17 cellular contexts compared by ENCODE assay signal in the genomic region with DNA sequence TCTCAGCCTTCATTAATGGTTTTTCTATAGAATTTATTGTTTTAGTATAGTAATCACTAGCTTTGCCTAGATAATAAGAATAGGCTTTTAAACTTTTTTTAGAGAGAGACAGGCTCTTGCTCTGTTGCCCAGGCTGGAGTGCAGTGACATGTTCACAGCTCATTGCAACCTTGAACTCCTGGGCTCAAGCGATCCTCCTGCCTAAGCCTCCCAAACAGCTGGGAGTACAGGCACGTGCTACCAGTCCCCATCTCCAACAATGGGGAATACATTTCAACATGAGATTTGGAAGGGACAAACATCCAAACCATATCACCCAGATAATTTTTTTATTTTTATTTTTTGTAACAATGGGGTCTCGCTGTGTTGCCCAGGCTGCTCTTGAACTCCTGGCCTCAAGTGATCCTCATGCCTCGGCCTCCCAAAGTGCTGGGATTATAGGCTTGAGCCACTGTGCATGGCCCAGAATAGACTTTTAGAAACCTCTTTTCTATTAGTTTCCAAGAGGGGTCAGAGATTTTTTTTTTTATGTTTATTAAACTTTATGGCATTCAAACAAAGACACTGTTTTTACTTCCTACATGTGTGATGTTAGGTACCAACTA. TPM values are rescaled to one million over a fixed set of nuclear protein-coding genes. Genes with fewer than 3 reads are reported as not detected.
DNase-seq lines count a peak whose midpoint lies in the region; ATAC-seq, FAIRE-seq and TF ChIP-seq lines count a peak whose summit lies in the region.
"Had no signal": no experiment of that assay in that cellular context is flagged by ENCODE, and none has a peak within 500 bp of the region (broad histone marks: within the 10 kb centered on the region; RNA-seq: fewer than 3 reads in every experiment).

No MANE protein-coding gene starts in this region.

- H3K27ac ChIP-seq in A549 = no peak overlapping the region
- H3K27ac ChIP-seq in HEK293 (ENCODE audit: extremely low read depth, low read depth, low read length) = no peak overlapping the region
- H3K27ac ChIP-seq: GM23248 had no signal

- no peak overlapping the region for H3K27ac Mint-ChIP-seq in activated naive CD4-positive, alpha-beta T cell treated with anti-CD3 and anti-CD28 coated beads, Interleukin-2, amount 50 U/mL, for 72 hours
- H3K27ac Mint-ChIP-seq: HFFc6 had no signal

- no peak for ATAC-seq in A549
- ATAC-seq in SK-N-SH treated with all-trans-retinoic acid at 6 μM for 48 hours = peak; percentile 15; the same call in 2 of the 3 replicates
- ATAC-seq in activated naive CD4-positive, alpha-beta T cell treated with anti-CD3 and anti-CD28 coated beads, Interleukin-2, amount 50 U/mL, for 72 hours = no peak

- TF ChIP-seq EP300 in A549 (IDR thresholded peaks at IDR 0.05) = no peak

- CTCF ChIA-PET in A549 (lab: Yijun Ruan, JAX) = interaction anchor here (0.6 to 11.5 kb wide), 23 partner anchors 8 to 582 kb away, joined by 3 to 138 read pairs (median 4); no protein-coding TSS in a partner anchor
- CTCF ChIA-PET in HEK293 (lab: Yijun Ruan, JAX) = interaction anchor here (0.6 to 2.3 kb wide), 28 partner anchors 9 to 612 kb away, joined by 3 to 38 read pairs (median 3); no protein-coding TSS in a partner anchor

- H3K4me1 ChIP-seq in A549 (peaks cover 29% of the 10 kb centered on the region), HEK293 (ENCODE audit: control insufficient read depth, insufficient read depth, low read length) (peaks cover 8% of the 10 kb centered on the region; the same call in 1 of the 2 replicates)

- H3K4me3 ChIP-seq in A549 (no peak overlapping the region), HEK293 (ENCODE audit: low read depth, low read length) (no peak overlapping the region)
- H3K4me3 ChIP-seq: GM23248 had no signal

- DNase-seq in A549 (ENCODE audit: low read depth in 1 of 2, low spot score in 1 of 2) (no peak), amniotic stem cell (lab: John Stamatoyannopoulos, UW) (no peak), HuH-7.5 (ENCODE audit: low spot score) (no peak)
- DNase-seq in activated naive CD4-positive, alpha-beta T cell treated with anti-CD3 and anti-CD28 coated beads, Interleukin-2, amount 50 U/mL, for 72 hours (ENCODE audit: low spot score in 2 of 2) = no peak
- DNase-seq: C1 segment of cervical spinal cord; Calu3; CD4-positive, alpha-beta memory T cell; DND-41; H7 had no signal

- H3K4me2 ChIP-seq in A549 = no peak overlapping the region

- H3K36me3 Mint-ChIP-seq in activated naive CD4-positive, alpha-beta T cell treated with anti-CD3 and anti-CD28 coated beads, Interleukin-2, amount 50 U/mL, for 72 hours = no peaks in the 10 kb centered on the region
- H3K36me3 Mint-ChIP-seq: CD4-positive, alpha-beta memory T cell had no signal

- 83% methylated on average over 4 of the region's 4 CpGs for WGBS in A549 (ENCODE audit: missing lambda C conversion rate)

- no peak for TF ChIP-seq CTCF in A549 (IDR thresholded peaks at IDR 0.05)
- TF ChIP-seq CTCF in HEK293 (tag by site-specific recombination; IDR thresholded peaks at IDR 0.05) = no peak

- no peak for TF ChIP-seq RAD21 in A549 (conservative IDR thresholded peaks at IDR 0.05 in 1 of 2, IDR thresholded peaks at IDR 0.05 in 1 of 2)

- H3K9me3 ChIP-seq in A549 (no peaks in the 10 kb centered on the region), HEK293 (ENCODE audit: control insufficient read depth, insufficient read depth, low read depth, low read length) (no peaks in the 10 kb centered on the region)

- TF ChIP-seq POLR2A in A549 (IDR thresholded peaks at IDR 0.05; ENCODE audit: low read length) = no peak

- POLR2A ChIA-PET in A549 (lab: Yijun Ruan, JAX) = interaction anchor here (0.9 to 1.0 kb wide), 2 partner anchors 170 to 172 kb away, joined by 3 to 7 read pairs; no protein-coding TSS in a partner anchor
- POLR2A ChIA-PET in HEK293 (lab: Yijun Ruan, JAX) = no interaction called here

- H3K9me3 Mint-ChIP-seq in activated naive CD4-positive, alpha-beta T cell treated with anti-CD3 and anti-CD28 coated beads, Interleukin-2, amount 50 U/mL, for 72 hours = no peaks in the 10 kb centered on the region
- H3K9me3 Mint-ChIP-seq: CD4-positive, alpha-beta memory T cell; HFFc6 had no signal

- FAIRE-seq in A549 (lab: Jason Lieb, UNC) = peak; percentile 49
- FAIRE-seq: GM12892, H1 had no signal

- H3K36me3 ChIP-seq in HEK293 (ENCODE audit: control insufficient read depth in 2 of 2, insufficient read depth in 1 of 2, low read length in 2 of 2) = no peaks in the 10 kb centered on the region

TF ChIP-seq in A549, 52 proteins besides CTCF, POLR2A, EP300 and RAD21 (continues in another document):
- no peak for TF ChIP-seq RFX5 (IDR thresholded peaks at IDR 0.05)
- TF ChIP-seq RARB (CRISPR knock-in tag; IDR thresholded peaks at IDR 0.05) = no peak
- TF ChIP-seq EHMT2 (IDR thresholded peaks at IDR 0.05; ENCODE audit: low read depth) = no peak
- TF ChIP-seq NFE2L2 (conservative IDR thresholded peaks at IDR 0.05; ENCODE audit: low read length) = no peak
- no peak for TF ChIP-seq ELK1 (IDR thresholded peaks at IDR 0.05; ENCODE audit: low read depth, low read length)
- TF ChIP-seq RNF2 (IDR thresholded peaks at IDR 0.05; ENCODE audit: borderline replicate concordance, low read depth) = no peak
- TF ChIP-seq NPAS2 (CRISPR knock-in tag; IDR thresholded peaks at IDR 0.05; ENCODE audit: borderline replicate concordance) = no peak
- TF ChIP-seq BHLHE40 (IDR thresholded peaks at IDR 0.05; ENCODE audit: low read depth, low read length) = no peak
- no peak for TF ChIP-seq HOXB13 (CRISPR knock-in tag; IDR thresholded peaks at IDR 0.05; ENCODE audit: low read depth)
- TF ChIP-seq CEBPB (IDR thresholded peaks at IDR 0.05) = no peak; a peak in 1 of 4 replicates

TF ChIP-seq in HEK293, 187 proteins besides CTCF, POLR2A, EP300 and RAD21:
- TF ChIP-seq ZNF121 (tag by site-specific recombination; IDR thresholded peaks at IDR 0.05) = 0 out of 2 replicates have a peak, but pooled peaks have one; percentile 42
- no peak for TF ChIP-seq YY2 (tag by site-specific recombination; IDR thresholded peaks at IDR 0.05)
- no peak for TF ChIP-seq ZNF404 (tag by site-specific recombination; IDR thresholded peaks at IDR 0.05)
- TF ChIP-seq, protein P1, sequence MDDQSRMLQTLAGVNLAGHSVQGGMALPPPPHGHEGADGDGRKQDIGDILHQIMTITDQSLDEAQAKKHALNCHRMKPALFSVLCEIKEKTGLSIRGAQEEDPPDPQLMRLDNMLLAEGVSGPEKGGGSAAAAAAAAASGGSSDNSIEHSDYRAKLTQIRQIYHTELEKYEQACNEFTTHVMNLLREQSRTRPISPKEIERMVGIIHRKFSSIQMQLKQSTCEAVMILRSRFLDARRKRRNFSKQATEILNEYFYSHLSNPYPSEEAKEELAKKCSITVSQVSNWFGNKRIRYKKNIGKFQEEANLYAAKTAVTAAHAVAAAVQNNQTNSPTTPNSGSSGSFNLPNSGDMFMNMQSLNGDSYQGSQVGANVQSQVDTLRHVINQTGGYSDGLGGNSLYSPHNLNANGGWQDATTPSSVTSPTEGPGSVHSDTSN (CRISPR knock-in tag; IDR thresholded peaks at IDR 0.05) = no peak
- no peak for TF ChIP-seq ZNF37A (tag by site-specific recombination; IDR thresholded peaks at IDR 0.05)
- no peak for TF ChIP-seq SCRT1 (tag by site-specific recombination; IDR thresholded peaks at IDR 0.05; ENCODE audit: borderline replicate concordance)
- TF ChIP-seq, protein P2, sequence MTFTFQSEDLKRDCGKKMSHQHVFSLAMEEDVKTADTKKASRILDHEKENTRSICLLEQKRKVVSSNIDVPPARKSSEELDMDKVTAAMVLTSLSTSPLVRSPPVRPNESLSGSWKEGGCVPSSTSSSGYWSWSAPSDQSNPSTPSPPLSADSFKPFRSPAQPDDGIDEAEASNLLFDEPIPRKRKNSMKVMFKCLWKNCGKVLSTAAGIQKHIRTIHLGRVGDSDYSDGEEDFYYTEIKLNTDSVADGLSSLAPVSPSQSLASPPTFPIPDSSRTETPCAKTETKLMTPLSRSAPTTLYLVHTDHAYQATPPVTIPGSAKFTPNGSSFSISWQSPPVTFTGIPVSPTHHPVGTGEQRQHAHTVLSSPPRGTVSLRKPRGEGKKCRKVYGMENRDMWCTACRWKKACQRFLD (tag by site-specific recombination; IDR thresholded peaks at IDR 0.05) = no peak

TF ChIP-seq in SK-N-SH treated with all-trans-retinoic acid at 6 μM for 48 hours, 23 proteins besides CTCF, POLR2A, EP300 and RAD21:
- TF ChIP-seq GLIS3 (CRISPR knock-in tag; IDR thresholded peaks at IDR 0.05) = no peak
- no peak for TF ChIP-seq RARB (CRISPR knock-in tag; IDR thresholded peaks at IDR 0.05)
- TF ChIP-seq, protein P3, sequence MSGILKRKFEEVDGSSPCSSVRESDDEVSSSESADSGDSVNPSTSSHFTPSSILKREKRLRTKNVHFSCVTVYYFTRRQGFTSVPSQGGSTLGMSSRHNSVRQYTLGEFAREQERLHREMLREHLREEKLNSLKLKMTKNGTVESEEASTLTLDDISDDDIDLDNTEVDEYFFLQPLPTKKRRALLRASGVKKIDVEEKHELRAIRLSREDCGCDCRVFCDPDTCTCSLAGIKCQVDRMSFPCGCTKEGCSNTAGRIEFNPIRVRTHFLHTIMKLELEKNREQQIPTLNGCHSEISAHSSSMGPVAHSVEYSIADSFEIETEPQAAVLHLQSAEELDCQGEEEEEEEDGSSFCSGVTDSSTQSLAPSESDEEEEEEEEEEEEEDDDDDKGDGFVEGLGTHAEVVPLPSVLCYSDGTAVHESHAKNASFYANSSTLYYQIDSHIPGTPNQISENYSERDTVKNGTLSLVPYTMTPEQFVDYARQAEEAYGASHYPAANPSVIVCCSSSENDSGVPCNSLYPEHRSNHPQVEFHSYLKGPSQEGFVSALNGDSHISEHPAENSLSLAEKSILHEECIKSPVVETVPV (CRISPR knock-in tag; IDR thresholded peaks at IDR 0.05) = no peak
- no peak for TF ChIP-seq ZNF565 (CRISPR knock-in tag; conservative IDR thresholded peaks at IDR 0.05; ENCODE audit: low read depth)
- no peak for TF ChIP-seq TOX (CRISPR knock-in tag; IDR thresholded peaks at IDR 0.05; ENCODE audit: borderline replicate concordance)

RNA-seq across cellular contexts. Expression of gene NACA2, which starts 7.3 kb away (rescaled TPM):
- polyA plus RNA-seq in A549 (2011; rRNA removed) (0.34 and 0.86 TPM in 2 replicates), A549 (2017; fragmentation: RNase III; extraction: RNeasy Plus Mini Kit Qiagen cat#74134 plus additional on column Dnase treatment) (0.39 to 0.70 TPM (median 0.40 TPM) in 3 replicates)
- not detected in 2 replicates for polyA plus RNA-seq in A549 (2012; cell fraction: cytosol; rRNA removed)
- polyA plus RNA-seq in A549 (2012; cell fraction: nucleus; rRNA removed) = not detected in 2 replicates
- polyA minus RNA-seq in A549 (2011; rRNA and poly(A)+ RNA removed) = not detected in 2 replicates
- not detected for total RNA-seq in activated naive CD4-positive, alpha-beta T cell treated with anti-CD3 and anti-CD28 coated beads, Interleukin-2, amount 50 U/mL, for 72 hours
- total RNA-seq: A673; Calu3; CD4-positive, alpha-beta memory T cell; GM23248; H1; H7; HFFc6 had no signal
- polyA plus RNA-seq: BJ; CD4-positive, alpha-beta memory T cell; GM23248; H1 had no signal
